16 cellular contexts compared by ENCODE assay signal in the genomic region with DNA sequence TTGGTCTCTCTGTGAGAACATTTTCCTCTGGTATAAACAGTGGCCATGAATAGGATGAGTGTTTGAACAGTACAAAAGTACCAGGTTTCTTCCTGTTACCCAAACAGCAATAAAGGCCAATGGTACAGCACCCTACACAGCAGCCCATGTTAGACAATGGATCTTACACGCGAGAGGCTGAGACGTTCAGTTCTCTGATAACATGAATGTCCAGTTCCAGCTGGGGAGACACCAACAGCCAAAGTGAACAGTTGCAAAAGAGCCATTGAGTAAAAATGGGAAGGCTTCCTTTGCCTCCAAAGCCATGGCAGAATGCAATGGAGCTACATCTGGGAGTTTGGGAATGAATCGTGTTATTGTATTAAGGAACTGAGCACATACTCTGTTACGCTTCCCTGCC.
DNase-seq lines count a peak whose midpoint lies in the region; ATAC-seq and TF ChIP-seq lines count a peak whose summit lies in the region.
"Had no signal": no experiment of that assay in that cellular context is flagged by ENCODE, and none has a peak within 500 bp of the region (broad histone marks: within the 10 kb centered on the region; RNA-seq: fewer than 3 reads in every experiment).

No MANE protein-coding gene starts in this region.

- no peak for TF ChIP-seq POLR2A in IMR-90 (IDR thresholded peaks at IDR 0.05; ENCODE audit: low read depth, low read length)
- TF ChIP-seq POLR2A in upper lobe of left lung (IDR thresholded peaks at IDR 0.05): no peak
- TF ChIP-seq POLR2A in testis (IDR thresholded peaks at IDR 0.05): no peak

- no peak overlapping the region for H4K5ac ChIP-seq in IMR-90 (ENCODE audit: low read depth, low read length)

- H3K23ac ChIP-seq in IMR-90 (ENCODE audit: low read depth, low read length): no peak overlapping the region

- H3K4me3 ChIP-seq in IMR-90 (ENCODE audit: insufficient read depth, low read depth, low read length) (no peak overlapping the region), upper lobe of left lung (no peak overlapping the region), testis (no peak overlapping the region)

- H2AK5ac ChIP-seq in IMR-90 (ENCODE audit: low read depth, low read length): no peak overlapping the region

- no peak overlapping the region for H4K91ac ChIP-seq in IMR-90 (ENCODE audit: insufficient read depth, low read depth, low read length)

- H2BK120ac ChIP-seq in IMR-90 (ENCODE audit: low read depth, low read length): no peak overlapping the region

- no peak overlapping the region for H2AK9ac ChIP-seq in IMR-90 (replicated peaks; ENCODE audit: low read depth, low read length, poor library complexity)

- dilution Hi-C loops in IMR-90 (cut with HindIII; ENCODE audit: low sequenced_read_pairs, unreplicated experiment): no loop called here

- H3K9me3 ChIP-seq in IMR-90 (ENCODE audit: control insufficient read depth, insufficient read depth, low read length) (no peaks in the 10 kb centered on the region), upper lobe of left lung (no peaks in the 10 kb centered on the region), testis (no peaks in the 10 kb centered on the region)

- no peak overlapping the region for H2BK5ac ChIP-seq in IMR-90 (ENCODE audit: low read depth, low read length, poor library complexity, severe bottlenecking)

- no peaks in the 10 kb centered on the region for H3K36me3 ChIP-seq in IMR-90 (ENCODE audit: control insufficient read depth, insufficient read depth, low read length)
- H3K36me3 ChIP-seq in upper lobe of left lung: no peaks in the 10 kb centered on the region
- H3K36me3 ChIP-seq in testis (ENCODE audit: low read depth, missing control alignments): no peaks in the 10 kb centered on the region

- no peak overlapping the region for H3K18ac ChIP-seq in IMR-90 (ENCODE audit: low read depth, low read length)

- H2BK15ac ChIP-seq in IMR-90 (ENCODE audit: low read depth, low read length): no peak overlapping the region

- no peaks in the 10 kb centered on the region for H3K27me3 ChIP-seq in IMR-90 (ENCODE audit: control insufficient read depth, insufficient read depth, low read length)
- H3K27me3 ChIP-seq in upper lobe of left lung: no peaks in the 10 kb centered on the region
- no peaks in the 10 kb centered on the region for H3K27me3 ChIP-seq in testis

- DNase-seq in IMR-90: no peak
- DNase-seq in NCI-H345 (lab: John Stamatoyannopoulos, UW): peak; percentile 93
- DNase-seq in posterior cingulate gyrus: peak in 9 of 10 donors; percentile 19 to 95 (median 67)
- no peak for DNase-seq in upper lobe of left lung
- no peak for DNase-seq in testis
- DNase-seq: activated CD8-positive, alpha-beta memory T cell treated with anti-CD3 and anti-CD28 coated beads, Interleukin-2, amount 50 U/mL, for 4 hours; activated naive CD4-positive, alpha-beta T cell treated with anti-CD3 and anti-CD28 coated beads, Interleukin-2, amount 50 U/mL, for 16 hours; DMS79; effector CD8-positive, alpha-beta T cell; KBM-7; left cardiac atrium; NCI-H1694; SIG-M5 had no signal

- TF ChIP-seq EP300 in upper lobe of left lung (IDR thresholded peaks at IDR 0.05): no peak

- no peak overlapping the region for H3K27ac ChIP-seq in IMR-90 (ENCODE audit: insufficient read depth, low read length)
- peak overlapping the region; percentile 99 for H3K27ac ChIP-seq in cingulate gyrus (ENCODE audit: low read depth, low read length)
- H3K27ac ChIP-seq in upper lobe of left lung: no peak overlapping the region
- H3K27ac ChIP-seq in testis: no peak overlapping the region
- H3K27ac ChIP-seq: parathyroid adenoma had no signal

- no peak for TF ChIP-seq RAD21 in IMR-90 (IDR thresholded peaks at IDR 0.05; ENCODE audit: low read length)

- no peak overlapping the region for H2BK20ac ChIP-seq in IMR-90 (ENCODE audit: low read depth, low read length)

- TF ChIP-seq CTCF in IMR-90 (conservative IDR thresholded peaks at IDR 0.05; ENCODE audit: low read depth, low read length) (no peak), upper lobe of left lung (IDR thresholded peaks at IDR 0.05) (no peak), testis (IDR thresholded peaks at IDR 0.05) (no peak)

- no peak overlapping the region for H3K56ac ChIP-seq in IMR-90 (ENCODE audit: extremely low read depth, insufficient read depth, low read length)

- no peak for ATAC-seq in IMR-90 (ENCODE audit: low read depth)
- no peak for ATAC-seq in upper lobe of left lung (ENCODE audit: low FRiP score in 2 of 2)
- no peak for ATAC-seq in HG02870 (IDR thresholded peaks at IDR 0.05; ENCODE audit: unreplicated experiment)
- ATAC-seq: left cardiac atrium had no signal

- in situ Hi-C loops in IMR-90 (cut with MboI; ENCODE audit: low sequenced_read_pairs): no loop called here

- H3K14ac ChIP-seq in IMR-90 (replicated peaks; ENCODE audit: low read depth, low read length): no peak overlapping the region

- 0 out of 2 replicates have a peak overlapping the region, but pooled peaks have one; percentile 1 for H3K4ac ChIP-seq in IMR-90 (ENCODE audit: low read depth, low read length)

- H2AFZ ChIP-seq in IMR-90 (replicated peaks; ENCODE audit: low read length, poor library complexity): no peak overlapping the region
- H2AFZ ChIP-seq: parathyroid adenoma had no signal

- no peaks in the 10 kb centered on the region; the same call in 1 of the 2 replicates for H3K9me1 ChIP-seq in IMR-90 (ENCODE audit: insufficient read depth, low read length)

- no CpG with 5 or more reads among the region's 5 CpGs for WGBS in IMR-90 (ENCODE audit: extremely low coverage in 2 of 2, insufficient read length in 1 of 2), 2 experiments
- 71 to 82% methylated on average over 5 of the region's 5 CpGs for WGBS in upper lobe of left lung, 2 donors
- 50 to 74% methylated on average over 5 of the region's 5 CpGs for WGBS in testis, 2 donors

- no peak overlapping the region for H4K8ac ChIP-seq in IMR-90 (ENCODE audit: low read depth in 2 of 2, low read length in 2 of 2)

- H3K4me1 ChIP-seq in IMR-90 (ENCODE audit: control insufficient read depth, insufficient read depth, low read length) (no peaks in the 10 kb centered on the region), upper lobe of left lung (no peaks in the 10 kb centered on the region), testis (no peaks in the 10 kb centered on the region)
- H3K4me1 ChIP-seq: parathyroid adenoma had no signal

- no peak overlapping the region for H3K9ac ChIP-seq in IMR-90 (ENCODE audit: low read depth, low read length)
- H3K9ac ChIP-seq: parathyroid adenoma had no signal

- POLR2A ChIA-PET in IMR-90 (lab: Charles Lee; ENCODE audit: unreplicated experiment): no interaction called here

- H3K79me1 ChIP-seq in IMR-90 (ENCODE audit: low read depth in 1 of 2, low read length in 2 of 2): no peaks in the 10 kb centered on the region

- no TSS peak for BruUV-seq in IMR-90 (replicated peaks; lab: Mats Ljungman, UMichigan)

- CTCF ChIA-PET in IMR-90 (lab: Yijun Ruan, JAX): no interaction called here

- no peak overlapping the region for H3K4me2 ChIP-seq in IMR-90 (ENCODE audit: low read depth, low read length)

- H4K20me1 ChIP-seq in IMR-90 (ENCODE audit: insufficient read depth, low read length): no peaks in the 10 kb centered on the region

- intact Hi-C loops in IMR-90 (cut with micrococcal nuclease): no loop called here
- intact Hi-C loops in posterior cingulate gyrus (cut with DNase I): loop anchor here (5.0 to 10.0 kb wide), 4 partner anchors 60 to 390 kb away; a partner anchor contains a TSS
- intact Hi-C loops in testis (cut with DNase I; ENCODE audit: low total_unique reads): no loop called here

TF ChIP-seq in IMR-90, 13 proteins besides CTCF, POLR2A, EP300 and RAD21:
- TF ChIP-seq, protein P1, sequence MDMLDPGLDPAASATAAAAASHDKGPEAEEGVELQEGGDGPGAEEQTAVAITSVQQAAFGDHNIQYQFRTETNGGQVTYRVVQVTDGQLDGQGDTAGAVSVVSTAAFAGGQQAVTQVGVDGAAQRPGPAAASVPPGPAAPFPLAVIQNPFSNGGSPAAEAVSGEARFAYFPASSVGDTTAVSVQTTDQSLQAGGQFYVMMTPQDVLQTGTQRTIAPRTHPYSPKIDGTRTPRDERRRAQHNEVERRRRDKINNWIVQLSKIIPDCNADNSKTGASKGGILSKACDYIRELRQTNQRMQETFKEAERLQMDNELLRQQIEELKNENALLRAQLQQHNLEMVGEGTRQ (IDR thresholded peaks at IDR 0.05; ENCODE audit: low read depth, low read length): no peak
- no peak for TF ChIP-seq RCOR1 (IDR thresholded peaks at IDR 0.05; ENCODE audit: insufficient replicate concordance, low read length)
- no peak for TF ChIP-seq CHD1 (IDR thresholded peaks at IDR 0.05; ENCODE audit: low read depth, low read length)
- TF ChIP-seq MAFK (IDR thresholded peaks at IDR 0.05; ENCODE audit: low read depth, low read length): no peak
- TF ChIP-seq MXI1 (IDR thresholded peaks at IDR 0.05; ENCODE audit: borderline replicate concordance, low read depth, low read length): no peak
- no peak for TF ChIP-seq MAZ (IDR thresholded peaks at IDR 0.05; ENCODE audit: borderline replicate concordance, low read depth, low read length)
- TF ChIP-seq, protein P2, sequence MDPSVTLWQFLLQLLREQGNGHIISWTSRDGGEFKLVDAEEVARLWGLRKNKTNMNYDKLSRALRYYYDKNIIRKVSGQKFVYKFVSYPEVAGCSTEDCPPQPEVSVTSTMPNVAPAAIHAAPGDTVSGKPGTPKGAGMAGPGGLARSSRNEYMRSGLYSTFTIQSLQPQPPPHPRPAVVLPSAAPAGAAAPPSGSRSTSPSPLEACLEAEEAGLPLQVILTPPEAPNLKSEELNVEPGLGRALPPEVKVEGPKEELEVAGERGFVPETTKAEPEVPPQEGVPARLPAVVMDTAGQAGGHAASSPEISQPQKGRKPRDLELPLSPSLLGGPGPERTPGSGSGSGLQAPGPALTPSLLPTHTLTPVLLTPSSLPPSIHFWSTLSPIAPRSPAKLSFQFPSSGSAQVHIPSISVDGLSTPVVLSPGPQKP (IDR thresholded peaks at IDR 0.05; ENCODE audit: borderline replicate concordance, low read depth, low read length): no peak
- TF ChIP-seq NFE2L2 (IDR thresholded peaks at IDR 0.05; ENCODE audit: low read depth, low read length): no peak

Comparison
In these comparisons a context has a peak if more than half of its experiments do, and no peak if none do; other contexts are left out.
1. DNase-seq: peak in NCI-H345 (single experiment) and posterior cingulate gyrus (9 of 10); none in IMR-90 (single experiment), upper lobe of left lung (0 of 2) and testis (single experiment).